Comparison of ENCODE assay signal across 8 cellular contexts in genomic region chr14:74841230-74842207, GRCh38. TPM values are rescaled to one million over a fixed set of nuclear protein-coding genes. Genes with fewer than 3 reads are reported as not detected.
DNase-seq lines count a peak whose midpoint lies in the region; ATAC-seq lines count a peak whose summit lies in the region.

No MANE protein-coding gene starts in this region.

- no peaks in the 10 kb centered on the region for H3K9me3 ChIP-seq in T-helper 17 cell (ENCODE audit: control insufficient read depth, low read length, poor library complexity, severe bottlenecking)
- H3K9me3 ChIP-seq in MG63 = no peaks in the 10 kb centered on the region

- H3K36me3 Mint-ChIP-seq in T-helper 17 cell (ENCODE audit: low read depth) = no peaks in the 10 kb centered on the region

- peaks cover 34% of the 10 kb centered on the region for H3K4me1 Mint-ChIP-seq in T-helper 17 cell

- H3K4me3 Mint-ChIP-seq in T-helper 17 cell = peak overlapping the region; percentile 41

- no peak overlapping the region for H3K4me3 ChIP-seq in MG63

- peak; percentile 71 for ATAC-seq in HG03066 (IDR thresholded peaks at IDR 0.05; ENCODE audit: low read depth, unreplicated experiment)
- ATAC-seq in T-helper 17 cell = peak; percentile 74

- H3K36me3 ChIP-seq in MG63 = no peaks in the 10 kb centered on the region

- peak; percentile 30 for DNase-seq in stimulated activated CD4-positive, alpha-beta T cell treated with anti-CD3 and anti-CD28 coated beads, Interleukin-4, amount 100 ng/mL, for 24 hours
- no peak for DNase-seq in stimulated activated CD4-positive, alpha-beta T cell treated with anti-CD3 and anti-CD28 coated beads, Interleukin-12 subunit alpha, Interleukin-12 subunit beta, amount 100 ng/mL, for 4 hours
- DNase-seq in T-helper 17 cell (no peak), middle frontal gyrus (ENCODE audit: extremely low spot score, low spot score) (no peak), NCI-H748 (lab: John Stamatoyannopoulos, UW; ENCODE audit: unreplicated experiment) (no peak), MG63 (no peak), superior temporal gyrus (ENCODE audit: extremely low spot score) (no peak)

- H3K27me3 Mint-ChIP-seq in T-helper 17 cell = no peaks in the 10 kb centered on the region

- H3K27ac Mint-ChIP-seq in T-helper 17 cell = peak overlapping the region; percentile 83

- H3K27me3 ChIP-seq in MG63 = no peaks in the 10 kb centered on the region

RNA-seq across cellular contexts. Expression of gene PROX2, which starts 34.4 kb away (rescaled TPM):
- total RNA-seq in T-helper 17 cell = not detected
- total RNA-seq in MG63 (2014; rRNA removed; shearing (Covaris generic); ENCODE audit: low replicate concordance) = not detected in 2 replicates

RNA-seq across cellular contexts. Expression of gene DLST, which starts 40.2 kb away (rescaled TPM):
- 100 to 1,000 TPM; 127 to 134 TPM for total RNA-seq in T-helper 17 cell
- total RNA-seq in MG63 (2014; rRNA removed; shearing (Covaris generic); ENCODE audit: low replicate concordance) = 38.7 and 52.6 TPM in 2 replicates
